8 cellular contexts compared by ENCODE assay signal in genomic region chr3:129315386-129315991, GRCh38. TPM values are rescaled to one million over a fixed set of nuclear protein-coding genes. Genes with fewer than 3 reads are reported as not detected.
A peak's percentile ranks its signal among the peaks of the same experiment; 100 is the strongest.
DNase-seq lines count a peak whose midpoint lies in the region; ATAC-seq and TF ChIP-seq lines count a peak whose summit lies in the region.

No MANE protein-coding gene starts in this region.

- no peak for TF ChIP-seq EP300 in esophagus muscularis mucosa (IDR thresholded peaks at IDR 0.05)

- no peak overlapping the region for H3K27ac Mint-ChIP-seq in IgD-negative memory B cell
- H3K27ac Mint-ChIP-seq in natural killer cell = peak overlapping the region; percentile 16 to 86

- peaks cover 0 to 15% (median 7%) of the 10 kb centered on the region in 4 donors for H3K36me3 ChIP-seq in esophagus muscularis mucosa

- peaks cover 5 to 10% (median 10%) of the 10 kb centered on the region in 3 donors for H3K4me1 Mint-ChIP-seq in IgD-negative memory B cell
- peaks cover 24 to 59% of the 10 kb centered on the region in 2 donors for H3K4me1 Mint-ChIP-seq in natural killer cell

- H3K4me3 Mint-ChIP-seq in IgD-negative memory B cell (peak overlapping the region; percentile 88 to 96 (median 94)), natural killer cell (peak overlapping the region; percentile 89)

- no peak for TF ChIP-seq CTCF in esophagus muscularis mucosa (IDR thresholded peaks at IDR 0.05)
- no peak for TF ChIP-seq CTCF in natural killer cell (IDR thresholded peaks at IDR 0.05)

- ATAC-seq in natural killer cell (peak in 2 of 3 donors; percentile 2 to 5), HG02852 (IDR thresholded peaks at IDR 0.05; ENCODE audit: unreplicated experiment) (no peak), HG02678 (IDR thresholded peaks at IDR 0.05; ENCODE audit: unreplicated experiment) (no peak)

- peak overlapping the region; percentile 73 to 88 (median 76) for H3K4me3 ChIP-seq in esophagus muscularis mucosa

- no peaks in the 10 kb centered on the region for H3K36me3 Mint-ChIP-seq in IgD-negative memory B cell
- H3K36me3 Mint-ChIP-seq in natural killer cell = no peaks in the 10 kb centered on the region

- WGBS in esophagus muscularis mucosa = no CpG with 5 or more reads among the region's 64 CpGs

- no peak for TF ChIP-seq POLR2A in esophagus muscularis mucosa (IDR thresholded peaks at IDR 0.05; ENCODE audit: low read depth)

- H3K27ac ChIP-seq in esophagus muscularis mucosa (replicated peaks in 1 of 4) = peak overlapping the region; percentile 88 to 94 (median 92)

- no peaks in the 10 kb centered on the region for H3K27me3 ChIP-seq in esophagus muscularis mucosa

- peaks cover 17 to 34% (median 28%) of the 10 kb centered on the region in 4 donors for H3K4me1 ChIP-seq in esophagus muscularis mucosa

- H3K9me3 Mint-ChIP-seq in IgD-negative memory B cell (no peaks in the 10 kb centered on the region), natural killer cell (no peaks in the 10 kb centered on the region)

- H3K9me3 ChIP-seq in esophagus muscularis mucosa = no peaks in the 10 kb centered on the region

- DNase-seq in ELR (ENCODE audit: low read depth) (peak; percentile 53), esophagus muscularis mucosa (ENCODE audit: extremely low spot score) (no peak), natural killer cell (peak; percentile 33), islet precursor cell (no peak)
- DNase-seq in activated CD8-positive, alpha-beta memory T cell treated with anti-CD3 and anti-CD28 coated beads, Interleukin-2, amount 50 U/mL, for 48 hours = peak; percentile 78

- intact Hi-C loops in esophagus muscularis mucosa (cut with DNase I) (loop anchor here (2.0 kb wide), 1 partner anchor 37 kb away; the partner anchor contains the start of gene HMCES), natural killer cell (cut with micrococcal nuclease) (no loop called here)

- H3K27me3 Mint-ChIP-seq in IgD-negative memory B cell = peaks cover 8% of the 10 kb centered on the region
- H3K27me3 Mint-ChIP-seq in natural killer cell (ENCODE audit: low read depth in 2 of 2) = no peaks in the 10 kb centered on the region

RNA-seq across cellular contexts. Expression of gene HMCES, which starts 36.8 kb away (rescaled TPM):
- 40.1 TPM for polyA plus RNA-seq in IgD-negative memory B cell
- 10 to 100 TPM; 24.5 to 39.3 (median 30.6) TPM for total RNA-seq in esophagus muscularis mucosa
- 10 to 100 TPM; 37.3 to 42.8 (median 40.9) TPM for total RNA-seq in natural killer cell

Comparison
In these comparisons a context has a peak if more than half of its experiments do, and no peak if none do; other contexts are left out.
1. DNase-seq: peak in ELR (single experiment), activated CD8-positive, alpha-beta memory T cell treated with anti-CD3 and anti-CD28 coated beads, Interleukin-2, amount 50 U/mL, for 48 hours (single experiment) and natural killer cell (single experiment); none in esophagus muscularis mucosa (single experiment) and islet precursor cell (single experiment).
2. H3K27ac Mint-ChIP-seq: peak in natural killer cell (2 of 2); none in IgD-negative memory B cell (0 of 3).
3. ATAC-seq: peak in natural killer cell (2 of 3); none in HG02852 (single experiment) and HG02678 (single experiment).